In the genomic region with DNA sequence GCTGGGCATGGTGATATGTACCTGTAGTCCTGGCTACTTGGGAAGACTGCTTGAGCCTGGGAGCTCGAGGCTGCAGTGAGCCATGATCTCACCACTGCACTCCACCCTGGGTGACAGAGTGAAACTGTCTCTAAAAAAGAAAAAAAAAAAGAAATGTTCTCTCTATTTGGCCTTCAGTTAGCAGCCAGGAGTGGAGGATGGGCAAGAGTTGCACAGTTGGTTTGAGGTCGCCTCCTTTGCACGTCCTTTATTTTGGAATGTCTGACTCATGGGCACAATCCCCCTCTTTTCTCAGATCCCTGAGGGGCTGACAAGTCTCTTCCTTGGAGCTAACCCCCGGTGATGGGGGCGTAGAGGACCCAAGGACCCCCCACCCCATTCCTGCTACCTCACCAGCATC, we compare ENCODE assay signal across 21 cellular contexts. TPM values are rescaled to one million over a fixed set of nuclear protein-coding genes. Genes with fewer than 3 reads are reported as not detected.
DNase-seq lines count a peak whose midpoint lies in the region; ATAC-seq, FAIRE-seq and TF ChIP-seq lines count a peak whose summit lies in the region.
"Had no signal": no experiment of that assay in that cellular context is flagged by ENCODE, and none has a peak within 500 bp of the region (broad histone marks: within the 10 kb centered on the region; RNA-seq: fewer than 3 reads in every experiment).

No MANE protein-coding gene starts in this region.

- H3K27ac Mint-ChIP-seq in activated CD8-positive, alpha-beta T cell treated with anti-CD3 and anti-CD28 coated beads for 36 hours, result no peak overlapping the region
- H3K27ac Mint-ChIP-seq in activated CD8-positive, alpha-beta T cell treated with anti-CD3 and anti-CD28 coated beads, Interleukin-2, amount 10 ng/mL, durations not matched to agents 7 days and 5 days, result no peak overlapping the region
- peak overlapping the region; percentile 11 for H3K27ac Mint-ChIP-seq in dendritic cell treated with granulocyte-macrophage colony-stimulating factor and Interleukin-4, amounts not matched to agents 40 ng/mL and 50 ng/mL, for 4 days
- H3K27ac Mint-ChIP-seq in nephron progenitor cell, result no peak overlapping the region

- POLR2A ChIA-PET in activated CD8-positive, alpha-beta T cell treated with anti-CD3 and anti-CD28 coated beads for 36 hours (lab: Charles Lee), result interaction anchor here (0.6 to 1.3 kb wide), 4 partner anchors 10 to 562 kb away, joined by 3 to 4 read pairs (median 3); no protein-coding TSS in a partner anchor
- POLR2A ChIA-PET in activated CD8-positive, alpha-beta T cell treated with anti-CD3 and anti-CD28 coated beads, Interleukin-2, amount 10 ng/mL, durations not matched to agents 7 days and 5 days (lab: Charles Lee), result interaction anchor here (1.0 to 1.4 kb wide), 2 partner anchors 13 to 29 kb away, joined by 3 read pairs; no protein-coding TSS in a partner anchor

- H3K9me3 ChIP-seq in OCI-LY3 (ENCODE audit: insufficient read depth, low read length), result no peaks in the 10 kb centered on the region
- no peaks in the 10 kb centered on the region for H3K9me3 ChIP-seq in uterus
- H3K9me3 ChIP-seq: prostate gland had no signal

- 0 out of 2 replicates have a peak overlapping the region, but pooled peaks have one; percentile 13 for H3K4me3 ChIP-seq in OCI-LY3 (ENCODE audit: low read length)
- no peak overlapping the region for H3K4me3 ChIP-seq in uterus
- H3K4me3 ChIP-seq: PC-9, prostate gland, tibial artery had no signal

- DNase-seq in activated CD8-positive, alpha-beta T cell treated with anti-CD3 and anti-CD28 coated beads for 36 hours, result peak; percentile 47
- DNase-seq in activated CD8-positive, alpha-beta T cell treated with anti-CD3 and anti-CD28 coated beads, Interleukin-2, amount 10 ng/mL, durations not matched to agents 7 days and 5 days, result no peak
- peak; percentile 50 for DNase-seq in urothelium cell line (ENCODE audit: low spot score)
- DNase-seq in nephron progenitor cell, result no peak
- DNase-seq in uterus, result no peak
- no peak for DNase-seq in KBM-7
- DNase-seq: activated effector memory CD4-positive, alpha-beta T cell treated with anti-CD3 and anti-CD28 coated beads, Interleukin-2, amount 50 U/mL, for 16 hours; GOT3; Kasumi-1; naive B cell; NCI-H1694; NCI-H526; PC-9; T-helper 9 cell; tibial artery had no signal

- CTCF ChIA-PET in activated CD8-positive, alpha-beta T cell treated with anti-CD3 and anti-CD28 coated beads for 36 hours (lab: Charles Lee), result interaction anchor here (1.0 to 4.5 kb wide), 3 partner anchors 11 to 96 kb away, joined by 4 to 18 read pairs (median 10); no protein-coding TSS in a partner anchor
- CTCF ChIA-PET in activated CD8-positive, alpha-beta T cell treated with anti-CD3 and anti-CD28 coated beads, Interleukin-2, amount 10 ng/mL, durations not matched to agents 7 days and 5 days (lab: Charles Lee), result interaction anchor here (1.0 to 2.7 kb wide), 2 partner anchors 13 to 96 kb away, joined by 3 to 10 read pairs; no protein-coding TSS in a partner anchor

- H3K27ac ChIP-seq in OCI-LY3 (ENCODE audit: low read length), result peak overlapping the region; percentile 24; the same call in 1 of the 2 replicates
- no peak overlapping the region for H3K27ac ChIP-seq in uterus
- H3K27ac ChIP-seq: C4-2B, HL-60, PC-9, prostate gland, tibial artery had no signal

- TF ChIP-seq POLR2A in uterus (IDR thresholded peaks at IDR 0.05), result no peak

- intact Hi-C loops in activated CD8-positive, alpha-beta T cell treated with anti-CD3 and anti-CD28 coated beads for 36 hours (cut with micrococcal nuclease), result no loop called here
- intact Hi-C loops in dendritic cell treated with granulocyte-macrophage colony-stimulating factor and Interleukin-4, amounts not matched to agents 40 ng/mL and 50 ng/mL, for 4 days (cut with micrococcal nuclease), result no loop called here
- intact Hi-C loops in uterus (cut with DNase I; ENCODE audit: low total_unique reads), result no loop called here

- no peak for TF ChIP-seq CTCF in activated CD8-positive, alpha-beta T cell treated with anti-CD3 and anti-CD28 coated beads for 36 hours (IDR thresholded peaks at IDR 0.05)
- TF ChIP-seq CTCF in OCI-LY3 (IDR thresholded peaks at IDR 0.05; ENCODE audit: low read depth, low read length) (no peak), nephron progenitor cell (IDR thresholded peaks at IDR 0.05) (no peak), uterus (IDR thresholded peaks at IDR 0.05) (no peak)

- in situ Hi-C loops in KBM-7 (cut with MboI; ENCODE audit: low pct_unique_long_range_greater_than_20kb, low sequenced_read_pairs), result no loop called here

- peak overlapping the region; percentile 97 for H3K4me2 ChIP-seq in OCI-LY3 (ENCODE audit: low read length)
- H3K4me2 ChIP-seq: PC-9 had no signal

- no peak for FAIRE-seq in urothelium cell line (lab: Jason Lieb, UNC)
- FAIRE-seq: GM18507 had no signal

- H3K36me3 ChIP-seq in OCI-LY3 (replicated peaks; ENCODE audit: low read depth, low read length) (peaks cover 6% of the 10 kb centered on the region), uterus (no peaks in the 10 kb centered on the region)
- H3K36me3 ChIP-seq: prostate gland, tibial artery had no signal

- H3K79me2 ChIP-seq in OCI-LY3 (ENCODE audit: low read length), result no peaks in the 10 kb centered on the region; the same call in 1 of the 2 replicates

- peaks cover 2% of the 10 kb centered on the region for H3K9me3 Mint-ChIP-seq in activated CD8-positive, alpha-beta T cell treated with anti-CD3 and anti-CD28 coated beads for 36 hours
- no peaks in the 10 kb centered on the region for H3K9me3 Mint-ChIP-seq in activated CD8-positive, alpha-beta T cell treated with anti-CD3 and anti-CD28 coated beads, Interleukin-2, amount 10 ng/mL, durations not matched to agents 7 days and 5 days (ENCODE audit: insufficient read depth)
- H3K9me3 Mint-ChIP-seq in dendritic cell treated with granulocyte-macrophage colony-stimulating factor and Interleukin-4, amounts not matched to agents 40 ng/mL and 50 ng/mL, for 4 days, result peaks cover 8% of the 10 kb centered on the region
- peaks cover 3% of the 10 kb centered on the region for H3K9me3 Mint-ChIP-seq in nephron progenitor cell

- H3K27me3 Mint-ChIP-seq in activated CD8-positive, alpha-beta T cell treated with anti-CD3 and anti-CD28 coated beads for 36 hours, result no peaks in the 10 kb centered on the region
- H3K27me3 Mint-ChIP-seq in activated CD8-positive, alpha-beta T cell treated with anti-CD3 and anti-CD28 coated beads, Interleukin-2, amount 10 ng/mL, durations not matched to agents 7 days and 5 days (ENCODE audit: low read depth), result peaks cover 2% of the 10 kb centered on the region
- H3K27me3 Mint-ChIP-seq in dendritic cell treated with granulocyte-macrophage colony-stimulating factor and Interleukin-4, amounts not matched to agents 40 ng/mL and 50 ng/mL, for 4 days, result peaks cover 29% of the 10 kb centered on the region
- H3K27me3 Mint-ChIP-seq in nephron progenitor cell (ENCODE audit: low read depth, poor library complexity), result peaks cover 10% of the 10 kb centered on the region

- H3K4me3 Mint-ChIP-seq in activated CD8-positive, alpha-beta T cell treated with anti-CD3 and anti-CD28 coated beads for 36 hours, result no peak overlapping the region
- no peak overlapping the region for H3K4me3 Mint-ChIP-seq in activated CD8-positive, alpha-beta T cell treated with anti-CD3 and anti-CD28 coated beads, Interleukin-2, amount 10 ng/mL, durations not matched to agents 7 days and 5 days
- H3K4me3 Mint-ChIP-seq in dendritic cell treated with granulocyte-macrophage colony-stimulating factor and Interleukin-4, amounts not matched to agents 40 ng/mL and 50 ng/mL, for 4 days, result no peak overlapping the region
- H3K4me3 Mint-ChIP-seq in nephron progenitor cell, result no peak overlapping the region

- H3K4me1 Mint-ChIP-seq in activated CD8-positive, alpha-beta T cell treated with anti-CD3 and anti-CD28 coated beads for 36 hours (ENCODE audit: low read depth), result peaks cover 24% of the 10 kb centered on the region
- H3K4me1 Mint-ChIP-seq in activated CD8-positive, alpha-beta T cell treated with anti-CD3 and anti-CD28 coated beads, Interleukin-2, amount 10 ng/mL, durations not matched to agents 7 days and 5 days (ENCODE audit: low read depth), result peaks cover 44% of the 10 kb centered on the region
- peaks cover 59% of the 10 kb centered on the region for H3K4me1 Mint-ChIP-seq in dendritic cell treated with granulocyte-macrophage colony-stimulating factor and Interleukin-4, amounts not matched to agents 40 ng/mL and 50 ng/mL, for 4 days (ENCODE audit: low read depth)
- peaks cover 64% of the 10 kb centered on the region for H3K4me1 Mint-ChIP-seq in nephron progenitor cell

- no peaks in the 10 kb centered on the region for H4K20me1 ChIP-seq in OCI-LY3 (ENCODE audit: insufficient read depth, low read length)

- H3K4me1 ChIP-seq in OCI-LY3 (ENCODE audit: low read length), result peaks cover 58% of the 10 kb centered on the region
- no peaks in the 10 kb centered on the region for H3K4me1 ChIP-seq in uterus
- H3K4me1 ChIP-seq: prostate gland, tibial artery had no signal

- ATAC-seq in activated CD8-positive, alpha-beta T cell treated with anti-CD3 and anti-CD28 coated beads for 36 hours, result peak; percentile 32
- ATAC-seq in activated CD8-positive, alpha-beta T cell treated with anti-CD3 and anti-CD28 coated beads, Interleukin-2, amount 10 ng/mL, durations not matched to agents 7 days and 5 days, result no peak

- H2AFZ ChIP-seq in OCI-LY3 (ENCODE audit: low read depth, low read length), result no peak overlapping the region
- H2AFZ ChIP-seq: PC-9 had no signal

- peak overlapping the region; percentile 36; the same call in 1 of the 2 replicates for H3K9ac ChIP-seq in OCI-LY3 (ENCODE audit: low read length)

- H3K36me3 Mint-ChIP-seq in activated CD8-positive, alpha-beta T cell treated with anti-CD3 and anti-CD28 coated beads for 36 hours (ENCODE audit: low read depth), result no peaks in the 10 kb centered on the region
- no peaks in the 10 kb centered on the region for H3K36me3 Mint-ChIP-seq in activated CD8-positive, alpha-beta T cell treated with anti-CD3 and anti-CD28 coated beads, Interleukin-2, amount 10 ng/mL, durations not matched to agents 7 days and 5 days (ENCODE audit: low read depth)
- H3K36me3 Mint-ChIP-seq in dendritic cell treated with granulocyte-macrophage colony-stimulating factor and Interleukin-4, amounts not matched to agents 40 ng/mL and 50 ng/mL, for 4 days (ENCODE audit: low read depth), result no peaks in the 10 kb centered on the region
- H3K36me3 Mint-ChIP-seq in nephron progenitor cell (ENCODE audit: low read depth), result peaks cover 5% of the 10 kb centered on the region
- H3K36me3 Mint-ChIP-seq: naive B cell had no signal

- H3K27me3 ChIP-seq in OCI-LY3 (ENCODE audit: low read depth, low read length) (no peaks in the 10 kb centered on the region), uterus (no peaks in the 10 kb centered on the region)

RNA-seq across cellular contexts. Expression of gene ITM2C, which starts 26.4 kb away (rescaled TPM):
- 10 to 100 TPM; 43.2 to 43.4 TPM for total RNA-seq in activated CD8-positive, alpha-beta T cell treated with anti-CD3 and anti-CD28 coated beads for 36 hours
- total RNA-seq in activated CD8-positive, alpha-beta T cell treated with anti-CD3 and anti-CD28 coated beads, Interleukin-2, amount 10 ng/mL, durations not matched to agents 7 days and 5 days, result 10 to 100 TPM; 77.2 to 79.5 TPM
- total RNA-seq in uterus, result 100 to 1,000 TPM in 1 of 4 donors, 10 to 100 TPM in 3; 33.8 to 301 (median 67.6) TPM

RNA-seq across cellular contexts. Expression of gene GPR55, which starts 33.9 kb away (rescaled TPM):
- total RNA-seq in activated CD8-positive, alpha-beta T cell treated with anti-CD3 and anti-CD28 coated beads for 36 hours, result 1 to 10 TPM; 5.0 to 5.3 TPM
- total RNA-seq in activated CD8-positive, alpha-beta T cell treated with anti-CD3 and anti-CD28 coated beads, Interleukin-2, amount 10 ng/mL, durations not matched to agents 7 days and 5 days, result 10 to 100 TPM; 12.3 to 12.5 TPM
- not detected for total RNA-seq in uterus
- total RNA-seq: PC-9 had no signal

Comparison
In these comparisons a context has a peak if more than half of its experiments do, and no peak if none do; other contexts are left out.
1. DNase-seq: peak in activated CD8-positive, alpha-beta T cell treated with anti-CD3 and anti-CD28 coated beads for 36 hours (single experiment) and urothelium cell line (single experiment); none in activated CD8-positive, alpha-beta T cell treated with anti-CD3 and anti-CD28 coated beads, Interleukin-2, amount 10 ng/mL, durations not matched to agents 7 days and 5 days (single experiment), nephron progenitor cell (single experiment), uterus (0 of 2) and KBM-7 (single experiment).
2. RNA of gene GPR55, which starts 33.9 kb away (total RNA-seq): 12.3 to 12.5 TPM in activated CD8-positive, alpha-beta T cell treated with anti-CD3 and anti-CD28 coated beads, Interleukin-2, amount 10 ng/mL, durations not matched to agents 7 days and 5 days and 5.0 to 5.3 TPM in activated CD8-positive, alpha-beta T cell treated with anti-CD3 and anti-CD28 coated beads for 36 hours; not detected in uterus; every median in the first group is over 4 times any median in the second.